In genomic region chr2:132911726-132912724, GRCh38 we compare ENCODE assay signal across 14 cellular contexts.
A peak's percentile ranks its signal among the peaks of the same experiment; 100 is the strongest.
DNase-seq lines count a peak whose midpoint lies in the region; TF ChIP-seq lines count a peak whose summit lies in the region.
"Had no signal": no experiment of that assay in that cellular context is flagged by ENCODE, and none has a peak within 500 bp of the region (broad histone marks: within the 10 kb centered on the region; RNA-seq: fewer than 3 reads in every experiment).

No MANE protein-coding gene starts in this region.

- H3K79me2 ChIP-seq in mammary epithelial cell (ENCODE audit: insufficient read depth, low read length) (no peaks in the 10 kb centered on the region), smooth muscle cell (ENCODE audit: low read depth) (no peaks in the 10 kb centered on the region)

- no peak overlapping the region for H3K27ac Mint-ChIP-seq in MCF 10A (ENCODE audit: low read depth, unreplicated experiment)

- H3K27me3 ChIP-seq in mammary epithelial cell (ENCODE audit: insufficient read depth, low read length) (no peaks in the 10 kb centered on the region), iPS DF 6.9 (ENCODE audit: control insufficient read depth, insufficient read depth, low read length) (no peaks in the 10 kb centered on the region), smooth muscle cell (ENCODE audit: low read depth) (no peaks in the 10 kb centered on the region)

- no peak overlapping the region for H3K4me3 Mint-ChIP-seq in MCF 10A (ENCODE audit: unreplicated experiment)
- H3K4me3 Mint-ChIP-seq: central memory CD8-positive, alpha-beta T cell had no signal

- BruUV-seq in MCF 10A (replicated peaks; lab: Mats Ljungman, UMichigan) (no TSS peak), mammary epithelial cell (replicated peaks; lab: Mats Ljungman, UMichigan) (no TSS peak)

- H2AFZ ChIP-seq in mammary epithelial cell (ENCODE audit: low read depth, low read length), result no peak overlapping the region
- no peak overlapping the region for H2AFZ ChIP-seq in smooth muscle cell (ENCODE audit: low read depth)

- TF ChIP-seq CTCF in MCF 10A (IDR thresholded peaks at IDR 0.05; ENCODE audit: unreplicated experiment), result no peak
- no peak for TF ChIP-seq CTCF in mammary epithelial cell (conservative IDR thresholded peaks at IDR 0.05 in 1 of 2, IDR thresholded peaks at IDR 0.05 in 1 of 2; ENCODE audit: extremely low read depth in 1 of 2, insufficient read depth in 1 of 2, low read depth in 1 of 2, low read length in 2 of 2)
- TF ChIP-seq CTCF in smooth muscle cell (IDR thresholded peaks at IDR 0.05; ENCODE audit: borderline replicate concordance, insufficient read depth, poor library complexity, severe bottlenecking), result no peak

- WGBS in mammary epithelial cell (ENCODE audit: low coverage, missing lambda C conversion rate), result 66% methylated on average over 8 of the region's 8 CpGs
- no CpG with 5 or more reads among the region's 8 CpGs for WGBS in iPS DF 6.9 (ENCODE audit: insufficient coverage, insufficient read length)
- WGBS in smooth muscle cell (ENCODE audit: low lambda C conversion rate), result 47% methylated on average over 8 of the region's 8 CpGs

- H3K4me2 ChIP-seq in mammary epithelial cell (ENCODE audit: insufficient read depth, low read depth, low read length), result no peak overlapping the region
- peak overlapping the region; percentile 4 for H3K4me2 ChIP-seq in smooth muscle cell

- H3K9me3 Mint-ChIP-seq in MCF 10A (ENCODE audit: unreplicated experiment), result peaks cover 15% of the 10 kb centered on the region

- no peaks in the 10 kb centered on the region for H4K20me1 ChIP-seq in mammary epithelial cell (ENCODE audit: insufficient read depth, low read length)
- H4K20me1 ChIP-seq in smooth muscle cell (ENCODE audit: low read depth), result no peaks in the 10 kb centered on the region

- peak; percentile 10 for DNase-seq in MCF 10A (ENCODE audit: unreplicated experiment)
- DNase-seq in mammary epithelial cell, result no peak
- DNase-seq in astrocyte of the hippocampus (ENCODE audit: low read depth, low spot score), result peak; percentile 32
- DNase-seq in iPS DF 6.9 (ENCODE audit: low read depth, low spot score), result peak; percentile 5
- no peak for DNase-seq in smooth muscle cell (lab: John Stamatoyannopoulos, UW; ENCODE audit: unreplicated experiment)
- DNase-seq in NCI-H1105 (lab: John Stamatoyannopoulos, UW), result no peak
- no peak for DNase-seq in HPDE6-E6E7 (ENCODE audit: extremely low spot score)
- DNase-seq in activated T-cell treated with anti-CD3 and anti-CD28 coated beads, Interleukin-2, amount 50 U/mL, for 48 hours, result no peak
- DNase-seq: activated CD4-positive, alpha-beta T cell treated with anti-CD3 and anti-CD28 coated beads for 48 hours; activated gamma-delta T cell; NCI-H1436; occipital lobe; T-helper 1 cell had no signal

- intact Hi-C loops in MCF 10A (cut with micrococcal nuclease) (no loop called here), mammary epithelial cell (cut with micrococcal nuclease) (no loop called here)

- H3K4me1 Mint-ChIP-seq in MCF 10A (ENCODE audit: insufficient read depth, unreplicated experiment), result no peaks in the 10 kb centered on the region
- H3K4me1 Mint-ChIP-seq: central memory CD8-positive, alpha-beta T cell had no signal

- no peaks in the 10 kb centered on the region for H3K27me3 Mint-ChIP-seq in MCF 10A (ENCODE audit: insufficient read depth, unreplicated experiment)
- H3K27me3 Mint-ChIP-seq: central memory CD8-positive, alpha-beta T cell had no signal

- H3K4me3 ChIP-seq in mammary epithelial cell (replicated peaks in 1 of 3; ENCODE audit: insufficient read depth in 1 of 3, low read depth in 2 of 3, low read length in 3 of 3) (no peak overlapping the region), iPS DF 6.9 (ENCODE audit: low read length) (no peak overlapping the region), smooth muscle cell (no peak overlapping the region)

- H3K27ac ChIP-seq in mammary epithelial cell (ENCODE audit: insufficient read depth, low read depth, low read length), result no peak overlapping the region
- H3K27ac ChIP-seq in iPS DF 6.9 (ENCODE audit: low read length), result no peak overlapping the region
- H3K27ac ChIP-seq in smooth muscle cell (ENCODE audit: low read depth), result peak overlapping the region; percentile 23

- POLR2A ChIA-PET in MCF 10A (lab: Yijun Ruan, JAX), result no interaction called here

- in situ Hi-C loops in mammary epithelial cell (cut with MboI; ENCODE audit: low sequenced_read_pairs in 2 of 2), result no loop called here

- H3K36me3 ChIP-seq in mammary epithelial cell (ENCODE audit: insufficient read depth, low read length) (no peaks in the 10 kb centered on the region), iPS DF 6.9 (ENCODE audit: control insufficient read depth, insufficient read depth, low read length) (no peaks in the 10 kb centered on the region), smooth muscle cell (ENCODE audit: low read depth) (no peaks in the 10 kb centered on the region)

- no peaks in the 10 kb centered on the region for H3K36me3 Mint-ChIP-seq in MCF 10A (ENCODE audit: insufficient read depth, unreplicated experiment)

- CTCF ChIA-PET in MCF 10A (lab: Yijun Ruan, JAX), result no interaction called here
- CTCF ChIA-PET in mammary epithelial cell (lab: Charles Lee; ENCODE audit: low non-redundant PET), result no interaction called here

- H3K9me3 ChIP-seq in mammary epithelial cell (replicated peaks; ENCODE audit: insufficient read depth, low read length) (no peaks in the 10 kb centered on the region), iPS DF 6.9 (ENCODE audit: control insufficient read depth, insufficient read depth, low read length) (no peaks in the 10 kb centered on the region), smooth muscle cell (replicated peaks; ENCODE audit: low read depth) (no peaks in the 10 kb centered on the region)

- peaks cover 9% of the 10 kb centered on the region for H3F3A ChIP-seq in smooth muscle cell (ENCODE audit: low read depth)

- H3K9ac ChIP-seq in mammary epithelial cell (ENCODE audit: insufficient read depth, low read length) (no peak overlapping the region), smooth muscle cell (ENCODE audit: low read depth) (no peak overlapping the region)

- H3K4me1 ChIP-seq in mammary epithelial cell (ENCODE audit: insufficient read depth, low read length) (no peaks in the 10 kb centered on the region), iPS DF 6.9 (ENCODE audit: control insufficient read depth, insufficient read depth, low read length) (no peaks in the 10 kb centered on the region), smooth muscle cell (ENCODE audit: low read depth) (no peaks in the 10 kb centered on the region)

- dilution Hi-C loops in mammary epithelial cell (cut with HindIII; ENCODE audit: low sequenced_read_pairs), result no loop called here

Comparison
In these comparisons a context has a peak if more than half of its experiments do, and no peak if none do; other contexts are left out.
1. DNase-seq: peak in MCF 10A (single experiment), astrocyte of the hippocampus (single experiment) and iPS DF 6.9 (single experiment); none in mammary epithelial cell (single experiment), smooth muscle cell (single experiment), NCI-H1105 (single experiment), HPDE6-E6E7 (single experiment) and activated T-cell treated with anti-CD3 and anti-CD28 coated beads, Interleukin-2, amount 50 U/mL, for 48 hours (0 of 2).